ENCODE assay signal across 1 cellular context in genomic region chr1:17488977-17489739, GRCh38.
TF ChIP-seq lines count a peak whose summit lies in the region.

No MANE protein-coding gene starts in this region.

TF ChIP-seq in K562, 482 proteins besides CTCF, POLR2A, EP300 and RAD21 (continued from another document):
- TF ChIP-seq RNF219 (CRISPR knock-in tag; IDR thresholded peaks at IDR 0.05) (no peak), MGA (IDR thresholded peaks at IDR 0.05) (no peak), MCM3 (IDR thresholded peaks at IDR 0.05) (no peak), ELF2 (CRISPR knock-in tag; IDR thresholded peaks at IDR 0.05) (no peak), NFATC3 (IDR thresholded peaks at IDR 0.05) (0 out of 2 replicates have a peak, but pooled peaks have one; percentile 41), SETDB1 (IDR thresholded peaks at IDR 0.05; ENCODE audit: low read length) (no peak), MAFG (tag; conservative IDR thresholded peaks at IDR 0.05) (no peak), RCOR1 (IDR thresholded peaks at IDR 0.05; ENCODE audit: borderline replicate concordance in 1 of 2, low read depth in 2 of 2, low read length in 2 of 2) (0 out of 4 replicates have a peak, but pooled peaks of 1 of the 2 experiments have one; percentile 6), TCF3 (CRISPR knock-in tag; IDR thresholded peaks at IDR 0.05) (peak; percentile 37; the same call in 1 of the 2 replicates), ETV5 (CRISPR knock-in tag; IDR thresholded peaks at IDR 0.05; ENCODE audit: low read depth) (no peak), CBFA2T2 (conservative IDR thresholded peaks at IDR 0.05) (peak; percentile 58), SIN3B (IDR thresholded peaks at IDR 0.05; ENCODE audit: low read depth) (no peak), TCF15 (CRISPR knock-in tag; IDR thresholded peaks at IDR 0.05) (no peak), ZNF695 (CRISPR knock-in tag; IDR thresholded peaks at IDR 0.05) (no peak), CHD4 (IDR thresholded peaks at IDR 0.05; ENCODE audit: insufficient read depth, insufficient replicate concordance, low read depth, low read length, poor library complexity, severe bottlenecking) (no peak), TAL1 (IDR thresholded peaks at IDR 0.05) (peak; percentile 27; the same call in 1 of the 2 replicates), SFPQ (IDR thresholded peaks at IDR 0.05; ENCODE audit: low read depth, low read length) (no peak), HDAC2 (IDR thresholded peaks at IDR 0.05) (no peak), NR2C1 (IDR thresholded peaks at IDR 0.05) (no peak), NR2C1 (tag; IDR thresholded peaks at IDR 0.05) (no peak), ZNF395 (CRISPR knock-in tag; IDR thresholded peaks at IDR 0.05) (no peak), AFF4 (CRISPR knock-in tag; IDR thresholded peaks at IDR 0.05) (no peak), YY1 (IDR thresholded peaks at IDR 0.05; ENCODE audit: borderline replicate concordance in 1 of 3, control insufficient read depth in 1 of 3, extremely low read depth in 1 of 3, insufficient read depth in 3 of 3, insufficient read length in 1 of 3, insufficient replicate concordance in 2 of 3, low read depth in 1 of 3, low read length in 2 of 3) (no peak), RNF2 (IDR thresholded peaks at IDR 0.05) (no peak), CAMTA2 (CRISPR knock-in tag; conservative IDR thresholded peaks at IDR 0.05) (no peak), RBM34 (IDR thresholded peaks at IDR 0.05; ENCODE audit: borderline replicate concordance, insufficient read depth, low read length) (no peak), STAG1 (CRISPR knock-in tag; IDR thresholded peaks at IDR 0.05; ENCODE audit: borderline replicate concordance) (no peak), ZNF75A (CRISPR knock-in tag; IDR thresholded peaks at IDR 0.05) (no peak), FOXK2 (conservative IDR thresholded peaks at IDR 0.05 in 1 of 2, IDR thresholded peaks at IDR 0.05 in 1 of 2; ENCODE audit: low read depth in 2 of 2) (0 out of 4 replicates have a peak, but pooled peaks of 1 of the 2 experiments have one; percentile 27), PHF20 (IDR thresholded peaks at IDR 0.05; ENCODE audit: partially characterized antibody) (no peak), CCNT2 (IDR thresholded peaks at IDR 0.05; ENCODE audit: borderline replicate concordance, extremely low read depth, insufficient read length, low read depth, low read length) (no peak), SMARCB1 (IDR thresholded peaks at IDR 0.05; ENCODE audit: insufficient read length, low read depth) (no peak), TEAD4 (IDR thresholded peaks at IDR 0.05; ENCODE audit: low read length) (peak; percentile 45; the same call in 1 of the 2 replicates), TEAD4 (CRISPR knock-in tag; IDR thresholded peaks at IDR 0.05; ENCODE audit: borderline replicate concordance) (no peak), ZNF766 (CRISPR knock-in tag; conservative IDR thresholded peaks at IDR 0.05) (no peak), ZNF165 (CRISPR knock-in tag; IDR thresholded peaks at IDR 0.05; ENCODE audit: borderline replicate concordance) (no peak), HMGXB4 (CRISPR knock-in tag; IDR thresholded peaks at IDR 0.05) (no peak)
